In genomic region chr17:42513686-42514085, GRCh38 we compare ENCODE assay signal across 16 cellular contexts. TPM values are rescaled to one million over a fixed set of nuclear protein-coding genes. Genes with fewer than 3 reads are reported as not detected.
DNase-seq lines count a peak whose midpoint lies in the region; TF ChIP-seq lines count a peak whose summit lies in the region.
"Had no signal": no experiment of that assay in that cellular context is flagged by ENCODE, and none has a peak within 500 bp of the region (broad histone marks: within the 10 kb centered on the region; RNA-seq: fewer than 3 reads in every experiment).

No MANE protein-coding gene starts in this region.

- intact Hi-C loops in ovary (cut with DNase I) (loop anchor here in 3 of 4 donors (5.0 to 10.0 kb wide), 4 partner anchors 51 to 91 kb away; partner anchors contain the start of gene CAVIN1 (in 2 of the 3)), transverse colon (cut with DNase I; ENCODE audit: low total_unique reads) (no loop called here)

- H3K9ac ChIP-seq in adipocyte (ENCODE audit: low read length), result peak overlapping the region; percentile 80

- DNase-seq in adipocyte (ENCODE audit: low read depth) (no peak), ovary (peak in 1 of 5 donors; percentile 37), transverse colon (no peak), NCI-H1930 (lab: John Stamatoyannopoulos, UW) (no peak)
- DNase-seq in activated CD4-positive, alpha-beta T cell treated with anti-CD3 and anti-CD28 coated beads for 48 hours, result no peak
- DNase-seq in activated CD8-positive, alpha-beta memory T cell treated with anti-CD3 and anti-CD28 coated beads for 24 hours, result no peak
- DNase-seq: activated CD4-positive, alpha-beta T cell treated with anti-CD3 and anti-CD28 coated beads for 36 hours; CD8-positive, alpha-beta memory T cell; cerebellar nuclear complex; endodermal cell; hippocampal formation; NCI-H187 treated with DMSO at 0.1 percent for 48 hours; NCI-H510A treated with DMSO at 0.1 percent for 48 hours; substantia nigra; SW 1271 had no signal

- TF ChIP-seq CTCF in ovary (IDR thresholded peaks at IDR 0.05) (no peak), transverse colon (IDR thresholded peaks at IDR 0.05) (no peak)

- WGBS in ectodermal cell, 2 experiments, result 95 to 97% methylated on average over 11 of the region's 11 CpGs
- 85 to 88% (median 86%) methylated on average over 11 of the region's 11 CpGs for WGBS in ovary, 3 donors
- WGBS in transverse colon (ENCODE audit: low coverage in 1 of 2), 2 donors, result 89 to 97% methylated on average over 5 to 11 of the region's 11 CpGs

- H3K9me3 ChIP-seq in adipocyte (ENCODE audit: control insufficient read depth, low read length) (no peaks in the 10 kb centered on the region), ectodermal cell (ENCODE audit: control insufficient read depth, low read length) (no peaks in the 10 kb centered on the region), ovary (no peaks in the 10 kb centered on the region), transverse colon (no peaks in the 10 kb centered on the region)

- TF ChIP-seq EP300 in ovary (IDR thresholded peaks at IDR 0.05) (no peak), transverse colon (IDR thresholded peaks at IDR 0.05; ENCODE audit: low read depth) (no peak)

- H3K27ac ChIP-seq in ectodermal cell (ENCODE audit: insufficient read depth, low read depth, low read length, poor library complexity, severe bottlenecking), result peak overlapping the region; percentile 26
- H3K27ac ChIP-seq in ovary, result peak overlapping the region; percentile 63 to 75
- peak overlapping the region; percentile 40 to 64 (median 46) for H3K27ac ChIP-seq in transverse colon

- peaks cover 61% of the 10 kb centered on the region for H3K4me1 ChIP-seq in adipocyte (ENCODE audit: control insufficient read depth, insufficient read depth, low read length)
- H3K4me1 ChIP-seq in ectodermal cell (ENCODE audit: control insufficient read depth, insufficient read depth, low read length), result peaks cover 15% of the 10 kb centered on the region
- peaks cover 45% of the 10 kb centered on the region for H3K4me1 ChIP-seq in ovary (ENCODE audit: insufficient read depth)
- peaks cover 11 to 35% (median 17%) of the 10 kb centered on the region in 4 donors for H3K4me1 ChIP-seq in transverse colon

- in situ Hi-C loops in transverse colon (cut with MboI; ENCODE audit: low pct_ligation_motif_present in 1 of 4, low pct_unique_long_range_greater_than_20kb in 1 of 4, low sequenced_read_pairs in 3 of 4), result loop anchor here in 2 of 4 donors (5.0 to 25.0 kb wide), 4 partner anchors 86 to 201 kb away; partner anchors contain the start of gene CAVIN1 (in 1 of the 2)

- H3K4me3 ChIP-seq in adipocyte (ENCODE audit: low read length) (peak overlapping the region; percentile 50), ectodermal cell (ENCODE audit: insufficient read depth, low read depth, low read length) (no peak overlapping the region), ovary (no peak overlapping the region), transverse colon (no peak overlapping the region)

- H3K36me3 ChIP-seq in adipocyte (ENCODE audit: control insufficient read depth, insufficient read depth, low read length, severe bottlenecking), result peaks cover 21% of the 10 kb centered on the region
- peaks cover 2% of the 10 kb centered on the region for H3K36me3 ChIP-seq in ectodermal cell (ENCODE audit: control insufficient read depth, insufficient read depth, low read length)
- no peaks in the 10 kb centered on the region for H3K36me3 ChIP-seq in ovary
- peaks cover 0 to 10% (median 0%) of the 10 kb centered on the region in 4 donors for H3K36me3 ChIP-seq in transverse colon

- no peaks in the 10 kb centered on the region for H3K27me3 ChIP-seq in adipocyte (replicated peaks; ENCODE audit: control insufficient read depth, insufficient read depth, low read length)
- H3K27me3 ChIP-seq in ectodermal cell (ENCODE audit: control insufficient read depth, insufficient read depth, low read length, poor library complexity, severe bottlenecking), result no peaks in the 10 kb centered on the region
- H3K27me3 ChIP-seq in ovary, result no peaks in the 10 kb centered on the region
- H3K27me3 ChIP-seq in transverse colon, result no peaks in the 10 kb centered on the region

- no peak for TF ChIP-seq POLR2A in ovary (IDR thresholded peaks at IDR 0.05)
- TF ChIP-seq POLR2A in transverse colon (IDR thresholded peaks at IDR 0.05), result no peak

RNA-seq across cellular contexts. Expression of gene NAGLU, which starts 22.4 kb away (rescaled TPM):
- 13.4 TPM for polyA plus RNA-seq in ectodermal cell (2013, experiment 1 of 4)
- polyA plus RNA-seq in ectodermal cell (2013, experiment 2 of 4), result 12.3 TPM
- polyA plus RNA-seq in ectodermal cell (2013, experiment 3 of 4), result 11.2 TPM
- 9.7 TPM for polyA plus RNA-seq in ectodermal cell (2013, experiment 4 of 4)
- 10 to 100 TPM; 28.5 to 49.6 (median 40.0) TPM for total RNA-seq in ovary
- 10 to 100 TPM in 1 of 2 donors, 1 to 10 TPM in 1; 9.7 to 49.1 TPM for polyA plus RNA-seq in ovary
- 10 to 100 TPM; 35.4 to 95.7 (median 66.2) TPM for total RNA-seq in transverse colon

RNA-seq across cellular contexts. Expression of gene HSD17B1, which starts 39.0 kb away (rescaled TPM):
- 1.6 TPM for polyA plus RNA-seq in ectodermal cell (2013, experiment 1 of 4)
- polyA plus RNA-seq in ectodermal cell (2013, experiment 2 of 4), result 1.8 TPM
- 1.2 TPM for polyA plus RNA-seq in ectodermal cell (2013, experiment 3 of 4)
- polyA plus RNA-seq in ectodermal cell (2013, experiment 4 of 4), result 1.9 TPM
- total RNA-seq in ovary, result 10 to 100 TPM in 1 of 7 donors, 1 to 10 TPM in 6; 4.3 to 16.7 (median 6.5) TPM
- 10 to 100 TPM in 1 of 2 donors, 1 to 10 TPM in 1; 2.1 to 18.1 TPM for polyA plus RNA-seq in ovary
- total RNA-seq in transverse colon, result 1 to 10 TPM in 1 of 4 donors, under 1 TPM in 2, not detected in 1; 0.41 to 2.2 (median 0.95) TPM

RNA-seq across cellular contexts. Expression of gene COASY, which starts 48.3 kb away (rescaled TPM):
- polyA plus RNA-seq in ectodermal cell (2013, experiment 1 of 4), result 55.1 TPM
- polyA plus RNA-seq in ectodermal cell (2013, experiment 2 of 4), result 63.8 TPM
- polyA plus RNA-seq in ectodermal cell (2013, experiment 3 of 4), result 56.7 TPM
- polyA plus RNA-seq in ectodermal cell (2013, experiment 4 of 4), result 59.8 TPM
- total RNA-seq in ovary, result 10 to 100 TPM; 13.8 to 51.2 (median 41.0) TPM
- polyA plus RNA-seq in ovary, result 10 to 100 TPM; 22.6 to 37.6 TPM
- 10 to 100 TPM; 46.4 to 91.7 (median 57.6) TPM for total RNA-seq in transverse colon

RNA-seq across cellular contexts. Expression of gene MLX, which starts 53.2 kb away (rescaled TPM):
- 32.8 TPM for polyA plus RNA-seq in ectodermal cell (2013, experiment 1 of 4)
- polyA plus RNA-seq in ectodermal cell (2013, experiment 2 of 4), result 31.0 TPM
- 25.5 TPM for polyA plus RNA-seq in ectodermal cell (2013, experiment 3 of 4)
- polyA plus RNA-seq in ectodermal cell (2013, experiment 4 of 4), result 28.6 TPM
- total RNA-seq in ovary (10 to 100 TPM; 16.5 to 37.0 (median 24.4) TPM), transverse colon (100 to 1,000 TPM in 3 of 4 donors, 10 to 100 TPM in 1; 81.3 to 191 (median 143) TPM)
- 10 to 100 TPM; 24.3 to 50.8 TPM for polyA plus RNA-seq in ovary

RNA-seq across cellular contexts. Expression of gene ATP6V0A1, which starts 55.0 kb away (rescaled TPM):
- polyA plus RNA-seq in ectodermal cell (2013, experiment 1 of 4), result 53.8 TPM
- polyA plus RNA-seq in ectodermal cell (2013, experiment 2 of 4), result 55.6 TPM
- 41.0 TPM for polyA plus RNA-seq in ectodermal cell (2013, experiment 3 of 4)
- 46.5 TPM for polyA plus RNA-seq in ectodermal cell (2013, experiment 4 of 4)
- 10 to 100 TPM; 47.6 to 94.1 (median 74.1) TPM for total RNA-seq in ovary
- 100 to 1,000 TPM in 1 of 2 donors, 10 to 100 TPM in 1; 36.3 to 118 TPM for polyA plus RNA-seq in ovary
- 100 to 1,000 TPM in 2 of 4 donors, 10 to 100 TPM in 2; 91.8 to 313 (median 115) TPM for total RNA-seq in transverse colon
